Comparison of ENCODE assay signal across 1 cellular context in the genomic region with DNA sequence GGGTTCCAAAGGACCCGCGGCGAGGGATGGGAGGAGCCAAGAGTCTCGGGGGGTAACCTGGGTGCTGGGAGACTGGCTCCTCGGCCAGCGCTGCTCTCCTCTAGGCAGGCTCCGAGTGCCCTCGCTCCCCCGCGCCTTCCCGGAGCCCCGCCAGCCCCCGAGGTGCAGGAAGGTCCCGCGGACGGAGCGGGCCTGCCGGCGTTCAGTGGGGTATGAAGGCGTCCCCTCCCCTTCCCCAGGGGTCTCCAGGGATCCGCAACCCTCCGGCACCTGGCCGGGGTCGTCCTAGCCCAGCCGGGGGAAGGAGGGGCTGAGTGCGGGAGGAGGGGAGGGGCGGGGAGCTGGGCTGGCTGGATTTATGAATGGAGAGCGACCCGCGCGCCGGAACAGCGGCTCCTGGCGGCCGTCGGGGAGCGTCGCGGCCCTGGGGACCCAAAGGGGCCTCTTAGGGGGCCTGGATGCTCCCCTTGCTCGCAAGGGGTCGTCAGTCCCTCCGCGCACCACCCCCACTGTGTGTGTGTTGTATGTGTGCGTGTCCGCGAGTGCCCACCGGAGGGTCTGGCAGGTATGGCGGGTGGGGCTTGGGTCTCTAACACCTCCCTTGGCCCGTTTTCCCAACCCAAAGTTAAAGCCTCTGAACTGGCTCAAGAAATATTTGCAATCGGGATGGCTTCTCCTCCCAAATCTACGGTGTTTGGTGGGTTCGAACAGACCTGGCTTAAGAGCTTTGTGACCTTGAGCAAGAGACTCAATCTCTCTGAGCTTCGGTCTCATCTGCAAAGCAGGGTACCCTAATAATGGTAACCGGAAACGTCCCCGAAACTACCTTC.
TF ChIP-seq lines count a peak whose summit lies in the region.

No MANE protein-coding gene starts in this region.

TF ChIP-seq in GM12878, 131 proteins besides CTCF, POLR2A, EP300 and RAD21 (continued from another document):
- 0 out of 2 replicates have a peak, but pooled peaks have one; percentile 38 for TF ChIP-seq SMARCA5 (IDR thresholded peaks at IDR 0.05)
- peak; percentile 63 for TF ChIP-seq SMC3 (IDR thresholded peaks at IDR 0.05; ENCODE audit: borderline replicate concordance, low read length)
- TF ChIP-seq RCOR1 (conservative IDR thresholded peaks at IDR 0.05; ENCODE audit: low read depth, low read length): no peak
- TF ChIP-seq YY1 (IDR thresholded peaks at IDR 0.05; ENCODE audit: low read depth, low read length): peak; percentile 74; the same call in 1 of the 2 replicates
- peak; percentile 25; the same call in 1 of the 2 replicates for TF ChIP-seq LARP7 (IDR thresholded peaks at IDR 0.05)
- no peak for TF ChIP-seq KLF5 (IDR thresholded peaks at IDR 0.05; ENCODE audit: partially characterized antibody)
